31 cellular contexts compared by ENCODE assay signal in the genomic region with DNA sequence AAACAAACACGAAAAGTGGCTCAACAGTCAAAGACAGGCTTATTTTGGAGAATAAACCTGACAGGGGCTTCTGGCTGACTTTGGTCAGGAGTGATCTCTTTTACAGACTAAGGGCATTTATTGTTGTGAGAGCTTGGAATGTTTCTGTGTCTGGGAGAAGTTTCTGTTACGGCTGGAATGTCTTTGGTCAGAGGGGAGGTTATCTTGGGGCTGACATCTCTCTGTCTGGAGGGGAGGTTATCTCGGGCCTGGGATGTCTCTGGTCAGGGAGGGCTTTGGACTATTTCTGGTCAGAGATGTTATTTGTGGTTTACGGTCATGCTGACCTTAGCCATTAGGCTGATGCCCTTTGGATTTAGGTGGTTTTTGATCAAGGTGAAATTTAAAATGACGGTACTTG.
"Had no signal": no experiment of that assay in that cellular context is flagged by ENCODE, and none has a peak within 500 bp of the region (broad histone marks: within the 10 kb centered on the region; RNA-seq: fewer than 3 reads in every experiment).

No MANE protein-coding gene starts in this region.

- H3K4me3 Mint-ChIP-seq: activated B cell treated with CpG ODN at 0.5 μM for 24 hours; activated CD8-positive, alpha-beta T cell treated with anti-CD3 and anti-CD28 coated beads for 36 hours; activated naive CD8-positive, alpha-beta T cell treated with anti-CD3 and anti-CD28 coated beads for 36 hours; activated naive CD8-positive, alpha-beta T cell treated with anti-CD3 and anti-CD28 coated beads, Interleukin-2, amount 50 U/mL, for 24 hours; activated T-cell treated with anti-CD3 and anti-CD28 coated beads, Interleukin-2, amount 50 U/mL, for 4 hours; activated T-helper 17 cell treated with anti-CD3 and anti-CD28 coated beads, Interleukin-2, amount 50 U/mL, for 72 hours; central memory CD8-positive, alpha-beta T cell; dendritic cell treated with granulocyte-macrophage colony-stimulating factor and Interleukin-4, amounts not matched to agents 40 ng/mL and 50 ng/mL, for 4 days had no signal

- H3K9me3 Mint-ChIP-seq: activated naive CD8-positive, alpha-beta T cell treated with anti-CD3 and anti-CD28 coated beads for 36 hours; activated T-cell treated with anti-CD3 and anti-CD28 coated beads, Interleukin-2, amount 50 U/mL, for 4 hours; activated T-helper 17 cell treated with anti-CD3 and anti-CD28 coated beads, Interleukin-2, amount 50 U/mL, for 72 hours had no signal

- H3K27me3 ChIP-seq: adrenal gland, ascending aorta, brain microvascular endothelial cell, dorsolateral prefrontal cortex, esophagus muscularis mucosa, foreskin keratinocyte, gastrocnemius medialis, heart right ventricle had no signal

- H3K27ac ChIP-seq: adrenal gland, ascending aorta, brain microvascular endothelial cell, coronary artery, dorsolateral prefrontal cortex, esophagus muscularis mucosa, foreskin keratinocyte, gastrocnemius medialis, heart right ventricle, WERI-Rb-1 had no signal

- H3K36me3 ChIP-seq: adrenal gland, ascending aorta, brain microvascular endothelial cell, esophagus muscularis mucosa, gastrocnemius medialis, heart right ventricle, WERI-Rb-1 had no signal

- H3K4me1 ChIP-seq: adrenal gland, ascending aorta, esophagus muscularis mucosa, foreskin keratinocyte, gastrocnemius medialis, heart right ventricle had no signal

- H3K27me3 Mint-ChIP-seq: activated B cell treated with CpG ODN at 0.5 μM for 24 hours; activated CD8-positive, alpha-beta T cell treated with anti-CD3 and anti-CD28 coated beads for 36 hours; activated naive CD8-positive, alpha-beta T cell treated with anti-CD3 and anti-CD28 coated beads for 36 hours; activated naive CD8-positive, alpha-beta T cell treated with anti-CD3 and anti-CD28 coated beads, Interleukin-2, amount 50 U/mL, for 24 hours; activated T-helper 17 cell treated with anti-CD3 and anti-CD28 coated beads, Interleukin-2, amount 50 U/mL, for 72 hours; central memory CD8-positive, alpha-beta T cell; dendritic cell treated with granulocyte-macrophage colony-stimulating factor and Interleukin-4, amounts not matched to agents 40 ng/mL and 50 ng/mL, for 4 days had no signal

- H3K27ac Mint-ChIP-seq: activated B cell treated with CpG ODN at 0.5 μM for 24 hours; activated CD8-positive, alpha-beta T cell treated with anti-CD3 and anti-CD28 coated beads for 36 hours; activated naive CD8-positive, alpha-beta T cell treated with anti-CD3 and anti-CD28 coated beads for 36 hours; activated naive CD8-positive, alpha-beta T cell treated with anti-CD3 and anti-CD28 coated beads, Interleukin-2, amount 50 U/mL, for 24 hours; activated T-helper 17 cell treated with anti-CD3 and anti-CD28 coated beads, Interleukin-2, amount 50 U/mL, for 72 hours; dendritic cell treated with granulocyte-macrophage colony-stimulating factor and Interleukin-4, amounts not matched to agents 40 ng/mL and 50 ng/mL, for 4 days had no signal

- H3K4me1 Mint-ChIP-seq: activated B cell treated with CpG ODN at 0.5 μM for 24 hours; activated naive CD8-positive, alpha-beta T cell treated with anti-CD3 and anti-CD28 coated beads for 36 hours; activated naive CD8-positive, alpha-beta T cell treated with anti-CD3 and anti-CD28 coated beads, Interleukin-2, amount 50 U/mL, for 24 hours; activated T-helper 17 cell treated with anti-CD3 and anti-CD28 coated beads, Interleukin-2, amount 50 U/mL, for 72 hours; central memory CD8-positive, alpha-beta T cell had no signal

- H3K9me3 ChIP-seq: adrenal gland, ascending aorta, gastrocnemius medialis had no signal

- ATAC-seq: activated CD4-positive, CD25-positive, alpha-beta regulatory T cell treated with anti-CD3 and anti-CD28 coated beads, Interleukin-2, amount 50 U/mL, for 24 hours; activated CD8-positive, alpha-beta T cell treated with anti-CD3 and anti-CD28 coated beads for 36 hours; activated naive CD8-positive, alpha-beta T cell treated with anti-CD3 and anti-CD28 coated beads, Interleukin-2, amount 50 U/mL, for 24 hours; activated T-cell treated with anti-CD3 and anti-CD28 coated beads, Interleukin-2, amount 50 U/mL, for 4 hours; activated T-helper 17 cell treated with anti-CD3 and anti-CD28 coated beads, Interleukin-2, amount 50 U/mL, for 72 hours; foreskin keratinocyte; gastrocnemius medialis; heart right ventricle had no signal

- DNase-seq: activated B cell treated with CpG ODN at 0.5 μM for 24 hours; activated CD4-positive, alpha-beta T cell treated with anti-CD3 and anti-CD28 coated beads for 48 hours; activated CD4-positive, alpha-beta T cell treated with anti-CD3 and anti-CD28 coated beads, Interleukin-2, amount 50 U/mL, for 1 hour; activated CD4-positive, alpha-beta T cell treated with anti-CD3 and anti-CD28 coated beads, Interleukin-2, amount 50 U/mL, for 48 hours; activated CD8-positive, alpha-beta memory T cell treated with anti-CD3 and anti-CD28 coated beads for 24 hours; activated CD8-positive, alpha-beta T cell treated with anti-CD3 and anti-CD28 coated beads for 36 hours; activated effector memory CD4-positive, alpha-beta T cell treated with Interleukin-2 at 50 U/mL for 16 hours; activated gamma-delta T cell treated with Interleukin-2 at 50 U/mL for 16 hours; activated naive CD4-positive, alpha-beta T cell treated with anti-CD3 and anti-CD28 coated beads, Interleukin-2, amount 50 U/mL, for 16 hours; activated naive CD4-positive, alpha-beta T cell treated with Interleukin-2 at 50 U/mL for 16 hours; activated naive CD8-positive, alpha-beta T cell treated with anti-CD3 and anti-CD28 coated beads for 36 hours; activated naive CD8-positive, alpha-beta T cell treated with anti-CD3 and anti-CD28 coated beads, Interleukin-2, amount 50 U/mL, for 24 hours; activated T-cell treated with anti-CD3 and anti-CD28 coated beads, Interleukin-2, amount 50 U/mL, for 4 hours; adrenal gland; brain microvascular endothelial cell; dorsolateral prefrontal cortex; effector memory CD4-positive, alpha-beta T cell; erythroblast; foreskin keratinocyte; gastrocnemius medialis; glutamatergic neuron; heart right ventricle; T-helper 2 cell; WERI-Rb-1 had no signal

- H3K36me3 Mint-ChIP-seq: activated naive CD8-positive, alpha-beta T cell treated with anti-CD3 and anti-CD28 coated beads for 36 hours had no signal

- H3K4me3 ChIP-seq: adrenal gland, ascending aorta, coronary artery, dorsolateral prefrontal cortex, esophagus muscularis mucosa, gastrocnemius medialis, heart right ventricle had no signal
